24 cellular contexts compared by ENCODE assay signal in the genomic region with DNA sequence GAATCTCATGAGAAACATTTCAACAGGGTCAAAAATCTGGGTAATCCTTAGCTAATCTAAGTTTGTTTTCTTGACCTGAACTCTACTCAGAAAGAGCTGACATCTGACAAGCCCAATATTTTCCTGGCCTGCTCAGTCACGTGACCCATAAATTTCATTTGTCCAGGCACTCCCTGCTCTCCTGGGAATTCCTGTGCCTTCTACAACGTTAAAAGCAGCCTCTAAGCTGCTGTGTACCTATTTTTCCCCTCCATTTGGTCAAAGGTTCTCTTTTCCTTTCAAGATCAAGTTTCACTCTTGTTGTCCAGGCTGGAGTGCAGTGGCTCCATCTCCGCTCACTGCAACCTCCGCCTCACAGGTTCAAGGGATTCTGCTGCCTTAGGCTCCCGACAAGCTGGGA.
"Had no signal": no experiment of that assay in that cellular context is flagged by ENCODE, and none has a peak within 500 bp of the region (broad histone marks: within the 10 kb centered on the region; RNA-seq: fewer than 3 reads in every experiment).

No MANE protein-coding gene starts in this region.

- H3K27ac Mint-ChIP-seq: immature natural killer cell; naive thymus-derived CD8-positive, alpha-beta T cell; stimulated activated naive B cell treated with anti-CD40 and anti-IgM and Interleukin-4, amounts not matched to agents 10 μg/mL and 1 μg/mL and 100 μg/mL, for 72 hours; stimulated activated naive CD8-positive, alpha-beta T cell treated with anti-CD3 and anti-CD28 coated beads, Interleukin-15, amount 100 ng/mL, for 72 hours had no signal

- H3K9ac ChIP-seq: parathyroid adenoma had no signal

- H2AFZ ChIP-seq: parathyroid adenoma had no signal

- DNase-seq: effector memory CD4-positive, alpha-beta T cell; gastrocnemius medialis; immature natural killer cell; left ventricle myocardium superior; mesenchymal stem cell; midbrain; naive thymus-derived CD8-positive, alpha-beta T cell; occipital lobe; psoas muscle; sigmoid colon; stimulated activated CD4-positive, alpha-beta T cell treated with anti-CD3 and anti-CD28 coated beads, Interleukin-2, amount 100 ng/mL, for 24 hours; stimulated activated CD4-positive, alpha-beta T cell treated with anti-CD3 and anti-CD28 coated beads, Interleukin-4, amount 100 ng/mL, for 4 hours; stimulated activated naive B cell treated with anti-CD40 and anti-IgM and Interleukin-4, amounts not matched to agents 10 μg/mL and 1 μg/mL and 100 μg/mL, for 72 hours; stimulated activated naive CD8-positive, alpha-beta T cell treated with anti-CD3 and anti-CD28 coated beads, Interleukin-15, amount 100 ng/mL, for 72 hours; testis; upper lobe of right lung had no signal

- H3K4me1 Mint-ChIP-seq: immature natural killer cell; stimulated activated naive B cell treated with anti-CD40 and anti-IgM and Interleukin-4, amounts not matched to agents 10 μg/mL and 1 μg/mL and 100 μg/mL, for 72 hours; stimulated activated naive CD8-positive, alpha-beta T cell treated with anti-CD3 and anti-CD28 coated beads, Interleukin-15, amount 100 ng/mL, for 72 hours had no signal

- H3K4me3 Mint-ChIP-seq: immature natural killer cell; naive thymus-derived CD8-positive, alpha-beta T cell; stimulated activated naive B cell treated with anti-CD40 and anti-IgM and Interleukin-4, amounts not matched to agents 10 μg/mL and 1 μg/mL and 100 μg/mL, for 72 hours; stimulated activated naive CD8-positive, alpha-beta T cell treated with anti-CD3 and anti-CD28 coated beads, Interleukin-15, amount 100 ng/mL, for 72 hours had no signal

- H3K9me3 ChIP-seq: gastrocnemius medialis, psoas muscle, sigmoid colon, testis, tibial nerve, upper lobe of right lung, vagina had no signal

- H3K36me3 ChIP-seq: gastrocnemius medialis, sigmoid colon, tibial nerve, upper lobe of right lung, vagina had no signal

- H3K27me3 ChIP-seq: gastrocnemius medialis, sigmoid colon, testis, tibial nerve, upper lobe of right lung, vagina had no signal

- H3K9me3 Mint-ChIP-seq: immature natural killer cell; naive thymus-derived CD8-positive, alpha-beta T cell; stimulated activated naive B cell treated with anti-CD40 and anti-IgM and Interleukin-4, amounts not matched to agents 10 μg/mL and 1 μg/mL and 100 μg/mL, for 72 hours; stimulated activated naive CD8-positive, alpha-beta T cell treated with anti-CD3 and anti-CD28 coated beads, Interleukin-15, amount 100 ng/mL, for 72 hours had no signal

- H3K4me3 ChIP-seq: gastrocnemius medialis, lung, psoas muscle, sigmoid colon, skin epidermis, testis, tibial nerve, upper lobe of right lung, vagina had no signal

- H3K27ac ChIP-seq: gastrocnemius medialis, parathyroid adenoma, psoas muscle, sigmoid colon, skin epidermis, testis, tibial nerve, upper lobe of right lung, vagina had no signal

- H3K4me1 ChIP-seq: gastrocnemius medialis, parathyroid adenoma, psoas muscle, sigmoid colon, testis, tibial nerve, upper lobe of right lung, vagina had no signal

- FAIRE-seq: endometrium, keratinocyte had no signal

- H3K36me3 Mint-ChIP-seq: immature natural killer cell; naive thymus-derived CD8-positive, alpha-beta T cell; stimulated activated naive B cell treated with anti-CD40 and anti-IgM and Interleukin-4, amounts not matched to agents 10 μg/mL and 1 μg/mL and 100 μg/mL, for 72 hours had no signal

- H3K79me2 ChIP-seq: parathyroid adenoma had no signal

- ATAC-seq: esophagus mucosa; gastrocnemius medialis; left ventricle myocardium superior; naive thymus-derived CD8-positive, alpha-beta T cell; psoas muscle; stimulated activated naive B cell treated with anti-CD40 and anti-IgM and Interleukin-4, amounts not matched to agents 10 μg/mL and 1 μg/mL and 100 μg/mL, for 72 hours; stimulated activated naive CD8-positive, alpha-beta T cell treated with anti-CD3 and anti-CD28 coated beads, Interleukin-15, amount 100 ng/mL, for 72 hours; upper lobe of right lung had no signal

- H3K27me3 Mint-ChIP-seq: naive thymus-derived CD8-positive, alpha-beta T cell; stimulated activated naive B cell treated with anti-CD40 and anti-IgM and Interleukin-4, amounts not matched to agents 10 μg/mL and 1 μg/mL and 100 μg/mL, for 72 hours; stimulated activated naive CD8-positive, alpha-beta T cell treated with anti-CD3 and anti-CD28 coated beads, Interleukin-15, amount 100 ng/mL, for 72 hours had no signal
